Comparison of ENCODE assay signal across 15 cellular contexts in genomic region chr22:48682517-48682916, GRCh38.
DNase-seq lines count a peak whose midpoint lies in the region; ATAC-seq and TF ChIP-seq lines count a peak whose summit lies in the region.
"Had no signal": no experiment of that assay in that cellular context is flagged by ENCODE, and none has a peak within 500 bp of the region (broad histone marks: within the 10 kb centered on the region; RNA-seq: fewer than 3 reads in every experiment).

No MANE protein-coding gene starts in this region.

- H2BK15ac ChIP-seq in mesendoderm (replicated peaks; ENCODE audit: low read depth) (no peak overlapping the region), neuronal stem cell (ENCODE audit: low read length) (no peak overlapping the region)

- H4K8ac ChIP-seq in mesendoderm (ENCODE audit: low read depth, low read length) (no peak overlapping the region), neuronal stem cell (ENCODE audit: low read depth, low read length) (no peak overlapping the region)

- H4K91ac ChIP-seq in neuronal stem cell (ENCODE audit: low read depth, low read length, poor library complexity): no peak overlapping the region

- H3K36me3 ChIP-seq in mesendoderm (ENCODE audit: control insufficient read depth, insufficient read depth, low read length) (no peaks in the 10 kb centered on the region), neuronal stem cell (replicated peaks in 1 of 2; ENCODE audit: control insufficient read depth in 2 of 2, insufficient read depth in 2 of 2, low read length in 2 of 2) (no peaks in the 10 kb centered on the region)
- H3K36me3 ChIP-seq: HAP-1 had no signal

- H2BK120ac ChIP-seq in mesendoderm (ENCODE audit: low read depth, low read length) (no peak overlapping the region), neuronal stem cell (ENCODE audit: low read depth, low read length) (no peak overlapping the region)

- no peak overlapping the region for H3K4ac ChIP-seq in mesendoderm (ENCODE audit: low read depth, low read length)
- H3K4ac ChIP-seq in neuronal stem cell (ENCODE audit: low read length): no peak overlapping the region

- H3K4me2 ChIP-seq in mesendoderm (ENCODE audit: low read length): no peak overlapping the region
- H3K4me2 ChIP-seq in neuronal stem cell (ENCODE audit: insufficient read depth, low read length, poor library complexity, severe bottlenecking): no peak overlapping the region
- H3K4me2 ChIP-seq: A549 had no signal

- H3K9me3 Mint-ChIP-seq in WTC11: peaks cover 10% of the 10 kb centered on the region
- H3K9me3 Mint-ChIP-seq: CD8-positive, alpha-beta T cell had no signal

- no peak overlapping the region for H3K9ac ChIP-seq in mesendoderm (ENCODE audit: low read length)
- no peak overlapping the region for H3K9ac ChIP-seq in neuronal stem cell (ENCODE audit: low read depth, low read length, poor library complexity)

- H4K5ac ChIP-seq in mesendoderm (ENCODE audit: low read length): no peak overlapping the region

- no CpG with 5 or more reads among the region's 12 CpGs for WGBS in mesendoderm (ENCODE audit: extremely low coverage, insufficient coverage, low lambda C conversion rate)
- WGBS in neuronal stem cell (ENCODE audit: extremely low coverage in 2 of 2, insufficient read length in 2 of 2, insufficient replicate concordance in 1 of 2), 2 donors: no CpG with 5 or more reads among the region's 12 CpGs

- intact Hi-C loops in Right ventricle myocardium inferior (cut with DNase I) (no loop called here), Right ventricle myocardium superior (cut with DNase I) (no loop called here), sciatic nerve (cut with DNase I) (no loop called here)

- no peaks in the 10 kb centered on the region for H3K36me3 Mint-ChIP-seq in WTC11
- H3K36me3 Mint-ChIP-seq: CD8-positive, alpha-beta T cell had no signal

- H2AK5ac ChIP-seq in mesendoderm (ENCODE audit: low read length) (no peak overlapping the region), neuronal stem cell (ENCODE audit: low read depth, low read length) (no peak overlapping the region)

- no peak overlapping the region for H3K4me3 ChIP-seq in mesendoderm (ENCODE audit: low read length)
- no peak overlapping the region for H3K4me3 ChIP-seq in neuronal stem cell (ENCODE audit: low read length in 2 of 2)
- H3K4me3 ChIP-seq: A549, HAP-1 had no signal

- H3K23ac ChIP-seq in mesendoderm (ENCODE audit: low read length): no peak overlapping the region
- H3K23ac ChIP-seq in neuronal stem cell (ENCODE audit: low read depth, low read length, poor library complexity): no peak overlapping the region

- TF ChIP-seq CTCF in WTC11 (IDR thresholded peaks at IDR 0.05): no peak

- H3K27ac ChIP-seq in mesendoderm (ENCODE audit: low read depth, low read length) (no peak overlapping the region), neuronal stem cell (replicated peaks; ENCODE audit: low read length) (no peak overlapping the region)
- H3K27ac ChIP-seq: 22Rv1, A549 had no signal

- peak overlapping the region; percentile 72; the same call in 1 of the 2 replicates for H3K27ac Mint-ChIP-seq in WTC11
- H3K27ac Mint-ChIP-seq: CD8-positive, alpha-beta T cell had no signal

- H3K27me3 ChIP-seq in mesendoderm (ENCODE audit: insufficient read depth, low read length, poor library complexity) (no peaks in the 10 kb centered on the region), neuronal stem cell (ENCODE audit: control insufficient read depth in 3 of 3, insufficient read depth in 3 of 3, low read depth in 1 of 3, low read length in 3 of 3) (no peaks in the 10 kb centered on the region)

- no peak overlapping the region for H2BK12ac ChIP-seq in neuronal stem cell (ENCODE audit: low read length)

- POLR2A ChIA-PET in WTC11 (lab: Charles Lee): no interaction called here

- H3K56ac ChIP-seq in mesendoderm (ENCODE audit: low read length): no peak overlapping the region

- H3K79me2 ChIP-seq in mesendoderm (ENCODE audit: control insufficient read depth, insufficient read depth, low read length): no peaks in the 10 kb centered on the region

- DNase-seq in Right ventricle myocardium inferior (ENCODE audit: missing footprints): peak; percentile 46
- DNase-seq in Right ventricle myocardium superior: no peak
- no peak for DNase-seq in WTC11 (ENCODE audit: low spot score)
- peak; percentile 46 for DNase-seq in mesendoderm
- DNase-seq in NCI-H1105 treated with DMSO at 0.1 percent for 48 hours (lab: John Stamatoyannopoulos, UW): no peak
- DNase-seq in sciatic nerve (ENCODE audit: low spot score): no peak
- no peak for DNase-seq in neuronal stem cell (ENCODE audit: low spot score)
- DNase-seq: AML-193; Calu3; CD8-positive, alpha-beta T cell; DMS79 treated with DMSO at 0.1 percent for 48 hours; GF-D8 had no signal

- H3K4me3 Mint-ChIP-seq in WTC11: no peak overlapping the region
- H3K4me3 Mint-ChIP-seq: CD8-positive, alpha-beta T cell had no signal

- no peaks in the 10 kb centered on the region for H3K4me1 ChIP-seq in mesendoderm (ENCODE audit: control insufficient read depth, low read depth, low read length)
- no peaks in the 10 kb centered on the region for H3K4me1 ChIP-seq in neuronal stem cell (ENCODE audit: control insufficient read depth in 2 of 2, insufficient read depth in 1 of 2, low read depth in 1 of 2, low read length in 2 of 2)
- H3K4me1 ChIP-seq: A549, HAP-1 had no signal

- H3K9me3 ChIP-seq in neuronal stem cell (replicated peaks in 1 of 2; ENCODE audit: control insufficient read depth in 2 of 2, insufficient read depth in 1 of 2, low read depth in 1 of 2, low read length in 2 of 2): peaks cover 0 to 2% of the 10 kb centered on the region in 2 donors
- H3K9me3 ChIP-seq: A549, HAP-1 had no signal

- H3K4me1 Mint-ChIP-seq in WTC11: peaks cover 24% of the 10 kb centered on the region

- no peak overlapping the region for H2AFZ ChIP-seq in neuronal stem cell (ENCODE audit: low read length)

- no peak overlapping the region for H2BK5ac ChIP-seq in mesendoderm (ENCODE audit: low read length)
- no peak overlapping the region for H2BK5ac ChIP-seq in neuronal stem cell (ENCODE audit: low read length)

- ATAC-seq in Right ventricle myocardium inferior (no peak), Right ventricle myocardium superior (ENCODE audit: poor library complexity) (no peak), WTC11 (no peak), sciatic nerve (no peak)
- ATAC-seq: A549; CD8-positive, alpha-beta T cell had no signal

- no peaks in the 10 kb centered on the region for H3K79me1 ChIP-seq in mesendoderm (ENCODE audit: low read length)
- H3K79me1 ChIP-seq in neuronal stem cell (ENCODE audit: low read depth, low read length): peaks cover 5% of the 10 kb centered on the region

- CTCF ChIA-PET in WTC11 (lab: Charles Lee): no interaction called here

- H3K18ac ChIP-seq in mesendoderm (ENCODE audit: low read length): no peak overlapping the region
- no peak overlapping the region for H3K18ac ChIP-seq in neuronal stem cell (ENCODE audit: low read length)

- H3K27me3 Mint-ChIP-seq in WTC11 (ENCODE audit: low read depth): no peaks in the 10 kb centered on the region

- no peak overlapping the region for H3K14ac ChIP-seq in neuronal stem cell (ENCODE audit: low read length)

TF ChIP-seq in WTC11, 78 proteins besides CTCF, POLR2A, EP300 and RAD21 (continues in another document):
- TF ChIP-seq STAT6 (CRISPR knock-in tag; conservative IDR thresholded peaks at IDR 0.05; ENCODE audit: low read depth): no peak
- TF ChIP-seq ZNF263 (CRISPR knock-in tag; IDR thresholded peaks at IDR 0.05; ENCODE audit: low read depth): no peak
- no peak for TF ChIP-seq CBFB (CRISPR knock-in tag; IDR thresholded peaks at IDR 0.05; ENCODE audit: low read depth)
- TF ChIP-seq ERG (CRISPR knock-in tag; IDR thresholded peaks at IDR 0.05): no peak
- no peak for TF ChIP-seq NR1H2 (CRISPR knock-in tag; IDR thresholded peaks at IDR 0.05)
- no peak for TF ChIP-seq SMAD4 (CRISPR knock-in tag; IDR thresholded peaks at IDR 0.05)
- no peak for TF ChIP-seq KAT7 (CRISPR knock-in tag; IDR thresholded peaks at IDR 0.05; ENCODE audit: borderline replicate concordance)
- no peak for TF ChIP-seq E2F5 (CRISPR knock-in tag; IDR thresholded peaks at IDR 0.05)

Comparison
In these comparisons a context has a peak if more than half of its experiments do, and no peak if none do; other contexts are left out.
1. DNase-seq: peak in Right ventricle myocardium inferior (single experiment) and mesendoderm (single experiment); none in Right ventricle myocardium superior (single experiment), WTC11 (single experiment), NCI-H1105 treated with DMSO at 0.1 percent for 48 hours (single experiment), sciatic nerve (single experiment) and neuronal stem cell (single experiment).